In genomic region chr20:32203556-32204484, GRCh38 we compare ENCODE assay signal across 8 cellular contexts. TPM values are rescaled to one million over a fixed set of nuclear protein-coding genes. Genes with fewer than 3 reads are reported as not detected.
A peak's percentile ranks its signal among the peaks of the same experiment; 100 is the strongest.
DNase-seq lines count a peak whose midpoint lies in the region; ATAC-seq and TF ChIP-seq lines count a peak whose summit lies in the region.

No MANE protein-coding gene starts in this region.

- ATAC-seq in Right ventricle myocardium superior (ENCODE audit: poor library complexity) (peak; percentile 13), body of pancreas (no peak), GM18909 (IDR thresholded peaks at IDR 0.05; ENCODE audit: poor library complexity, unreplicated experiment) (no peak)

- H3K27me3 Mint-ChIP-seq in nephron progenitor cell (ENCODE audit: low read depth, poor library complexity) (peaks cover 2% of the 10 kb centered on the region), type B pancreatic cell (no peaks in the 10 kb centered on the region)

- no peak for TF ChIP-seq CTCF in body of pancreas (IDR thresholded peaks at IDR 0.05)
- TF ChIP-seq CTCF in nephron progenitor cell (IDR thresholded peaks at IDR 0.05) = no peak
- no peak for TF ChIP-seq CTCF in type B pancreatic cell (conservative IDR thresholded peaks at IDR 0.05)

- H3K4me3 ChIP-seq in body of pancreas = no peak overlapping the region

- peak in 1 of 3 donors; percentile 26 for TF ChIP-seq POLR2A in body of pancreas (IDR thresholded peaks at IDR 0.05)

- 26 to 33% methylated on average over 11 of the region's 11 CpGs for WGBS in body of pancreas, 2 donors

- DNase-seq in Right ventricle myocardium superior (no peak), cardiac septum (ENCODE audit: low spot score) (no peak), body of pancreas (peak in 3 of 4 donors; percentile 18 to 49 (median 43)), nephron progenitor cell (no peak), type B pancreatic cell (ENCODE audit: extremely low spot score, unreplicated experiment) (no peak), D341Med (ENCODE audit: low spot score) (no peak), hepatic stellate cell (ENCODE audit: low spot score) (no peak)

- H3K4me3 Mint-ChIP-seq in nephron progenitor cell = peak overlapping the region; percentile 100
- peak overlapping the region; percentile 99 for H3K4me3 Mint-ChIP-seq in type B pancreatic cell

- H3K36me3 Mint-ChIP-seq in nephron progenitor cell (ENCODE audit: low read depth) (peaks cover 36% of the 10 kb centered on the region), type B pancreatic cell (peaks cover 15% of the 10 kb centered on the region)

- peaks cover 62% of the 10 kb centered on the region for H3K4me1 Mint-ChIP-seq in nephron progenitor cell
- H3K4me1 Mint-ChIP-seq in type B pancreatic cell (ENCODE audit: unreplicated experiment) = peaks cover 50% of the 10 kb centered on the region

- H3K4me1 ChIP-seq in body of pancreas = peaks cover 72% of the 10 kb centered on the region

- H3K27ac Mint-ChIP-seq in nephron progenitor cell (peak overlapping the region; percentile 76), type B pancreatic cell (peak overlapping the region; percentile 97)

- H3K27ac ChIP-seq in body of pancreas = peak overlapping the region; percentile 58 to 93 (median 90)

- H3K9me3 Mint-ChIP-seq in nephron progenitor cell (no peaks in the 10 kb centered on the region), type B pancreatic cell (no peaks in the 10 kb centered on the region)

- H3K27me3 ChIP-seq in body of pancreas = no peaks in the 10 kb centered on the region

- intact Hi-C loops in Right ventricle myocardium superior (cut with DNase I) = loop anchor here (10.0 kb wide), 1 partner anchor 81 kb away; no protein-coding TSS in a partner anchor
- intact Hi-C loops in cardiac septum (cut with DNase I) = no loop called here
- intact Hi-C loops in body of pancreas (cut with DNase I) = no loop called here

- H3K36me3 ChIP-seq in body of pancreas (replicated peaks in 1 of 2; ENCODE audit: insufficient read depth in 1 of 2, low read depth in 2 of 2) = peaks cover 0 to 2% of the 10 kb centered on the region in 2 donors

- no peaks in the 10 kb centered on the region for H3K9me3 ChIP-seq in body of pancreas

RNA-seq across cellular contexts. Expression of gene PLAGL2, which starts 3.7 kb away (rescaled TPM):
- 5.7 TPM for total RNA-seq in Right ventricle myocardium superior
- total RNA-seq in cardiac septum = 8.5 TPM
- 1 to 10 TPM; 4.6 to 5.2 TPM for total RNA-seq in body of pancreas
- 52.1 and 52.7 TPM in 2 replicates for total RNA-seq in type B pancreatic cell (ENCODE audit: low replicate concordance)

RNA-seq across cellular contexts. Expression of gene POFUT1, which starts 3.9 kb away (rescaled TPM):
- total RNA-seq in Right ventricle myocardium superior = 24.9 TPM
- 22.6 TPM for total RNA-seq in cardiac septum
- 10 to 100 TPM; 12.2 to 23.6 TPM for total RNA-seq in body of pancreas
- total RNA-seq in type B pancreatic cell (ENCODE audit: low replicate concordance) = 48.9 and 55.8 TPM in 2 replicates

Comparison
In these comparisons a context has a peak if more than half of its experiments do, and no peak if none do; other contexts are left out.
1. DNase-seq: peak in body of pancreas (3 of 4); none in Right ventricle myocardium superior (single experiment), cardiac septum (single experiment), nephron progenitor cell (single experiment), type B pancreatic cell (single experiment), D341Med (single experiment) and hepatic stellate cell (single experiment).